ENCODE assay signal across 1 cellular context in the genomic region with DNA sequence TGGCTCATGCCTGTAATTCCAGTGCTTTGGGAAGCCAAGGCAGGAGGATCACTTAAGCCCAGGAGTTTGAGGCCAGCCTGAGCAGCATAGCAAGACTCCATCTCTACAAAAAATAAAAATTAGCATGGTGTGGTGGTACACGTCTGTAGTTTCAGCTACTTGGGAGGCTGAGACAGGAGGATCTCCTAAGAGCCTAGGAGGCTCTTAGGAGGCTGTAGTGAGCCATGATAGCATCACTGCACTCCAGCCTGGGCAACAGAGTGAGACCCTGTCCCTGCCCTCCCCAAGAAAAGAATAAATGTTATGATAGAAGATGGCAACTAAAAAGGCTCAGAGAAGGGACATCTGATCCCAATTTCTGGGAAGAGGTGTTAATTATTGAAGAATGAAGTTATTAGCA.
TF ChIP-seq lines count a peak whose summit lies in the region.

No MANE protein-coding gene starts in this region.

TF ChIP-seq in K562, 482 proteins besides CTCF, POLR2A, EP300 and RAD21:
- peak; percentile 74; the same call in 1 of the 2 replicates for TF ChIP-seq ZNF121 (CRISPR knock-in tag; conservative IDR thresholded peaks at IDR 0.05)
- no peak for TF ChIP-seq ZNF133 (CRISPR knock-in tag; IDR thresholded peaks at IDR 0.05)
- peak; percentile 56 for TF ChIP-seq RBM25 (IDR thresholded peaks at IDR 0.05; ENCODE audit: low read depth, low read length, severe bottlenecking)
- TF ChIP-seq, protein P1, sequence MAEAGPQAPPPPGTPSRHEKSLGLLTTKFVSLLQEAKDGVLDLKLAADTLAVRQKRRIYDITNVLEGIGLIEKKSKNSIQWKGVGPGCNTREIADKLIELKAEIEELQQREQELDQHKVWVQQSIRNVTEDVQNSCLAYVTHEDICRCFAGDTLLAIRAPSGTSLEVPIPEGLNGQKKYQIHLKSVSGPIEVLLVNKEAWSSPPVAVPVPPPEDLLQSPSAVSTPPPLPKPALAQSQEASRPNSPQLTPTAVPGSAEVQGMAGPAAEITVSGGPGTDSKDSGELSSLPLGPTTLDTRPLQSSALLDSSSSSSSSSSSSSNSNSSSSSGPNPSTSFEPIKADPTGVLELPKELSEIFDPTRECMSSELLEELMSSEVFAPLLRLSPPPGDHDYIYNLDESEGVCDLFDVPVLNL (CRISPR knock-in tag; IDR thresholded peaks at IDR 0.05; ENCODE audit: low read depth): no peak
- TF ChIP-seq ZNF699 (CRISPR knock-in tag; IDR thresholded peaks at IDR 0.05; ENCODE audit: insufficient replicate concordance): no peak
- 0 out of 2 replicates have a peak, but pooled peaks have one; percentile 47 for TF ChIP-seq BCOR (IDR thresholded peaks at IDR 0.05)
